In the genomic region with DNA sequence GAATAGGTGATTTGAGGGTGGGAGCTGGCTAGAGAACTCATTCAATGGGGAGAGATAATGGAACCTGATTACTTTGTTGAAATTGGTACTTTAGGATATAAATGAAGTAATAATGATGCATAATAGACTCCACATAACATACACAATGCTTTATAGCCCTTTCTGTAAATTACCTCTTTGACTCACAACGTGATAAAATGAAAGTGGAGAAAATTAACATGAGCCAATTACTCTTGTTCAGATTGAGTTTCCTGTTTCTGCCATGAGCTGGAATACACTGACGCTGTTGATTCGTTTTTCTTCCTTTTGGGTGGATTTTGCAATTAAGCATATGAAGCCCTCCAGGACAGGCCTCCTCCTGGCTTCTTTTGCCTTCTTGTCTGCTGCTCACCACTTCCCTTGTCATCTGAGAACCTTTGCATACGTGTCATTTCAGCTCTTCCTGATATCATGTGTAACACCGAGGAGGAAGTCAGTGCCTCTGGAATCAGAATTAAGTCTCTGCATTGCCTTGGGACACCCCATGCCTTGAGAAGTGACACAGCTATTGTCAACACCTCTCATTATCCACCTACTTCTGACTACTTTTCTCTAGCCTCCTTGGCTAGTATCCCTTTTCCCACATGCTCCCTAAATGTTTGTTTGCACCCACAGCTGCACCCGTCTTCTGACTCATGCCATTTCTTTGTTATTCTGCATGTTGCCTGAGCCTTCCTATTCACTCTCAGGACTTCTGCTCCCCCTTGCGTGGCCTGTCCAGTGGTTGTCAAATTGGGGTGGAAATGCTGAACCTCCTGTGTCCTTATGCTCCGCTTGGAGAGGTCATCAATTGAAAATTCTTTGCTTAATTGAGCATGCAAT, we compare ENCODE assay signal across 8 cellular contexts.
A peak's percentile ranks its signal among the peaks of the same experiment; 100 is the strongest.
DNase-seq lines count a peak whose midpoint lies in the region; ATAC-seq and TF ChIP-seq lines count a peak whose summit lies in the region.

No MANE protein-coding gene starts in this region.

- H3K9ac ChIP-seq in parathyroid adenoma, result no peak overlapping the region

- no peak overlapping the region for H3K27ac ChIP-seq in parathyroid adenoma
- H3K27ac ChIP-seq in CD4-positive, alpha-beta T cell (ENCODE audit: low read depth, low read length), result no peak overlapping the region

- no peaks in the 10 kb centered on the region for H3K36me3 ChIP-seq in parathyroid adenoma (ENCODE audit: control insufficient read depth, insufficient read depth, low read length)

- DNase-seq in NCI-H69 (lab: John Stamatoyannopoulos, UW) (peak; percentile 43), endothelial cell (ENCODE audit: low spot score) (no peak), dedifferentiated amniotic fluid mesenchymal stem cell (ENCODE audit: extremely low spot score) (no peak)
- no peak for DNase-seq in stimulated activated CD4-positive, alpha-beta T cell treated with anti-CD3 and anti-CD28 coated beads, Interleukin-4, amount 100 ng/mL, for 4 hours
- no peak for DNase-seq in effector memory CD8-positive, alpha-beta T cell
- no peak for DNase-seq in CD4-positive, alpha-beta T cell

- intact Hi-C loops in CD4-positive, alpha-beta T cell (cut with DNase I, micrococcal nuclease), result no loop called here

- no peak for TF ChIP-seq CTCF in endothelial cell (IDR thresholded peaks at IDR 0.05; ENCODE audit: unreplicated experiment)
- no peak for TF ChIP-seq CTCF in parathyroid adenoma (IDR thresholded peaks at IDR 0.05)
- no peak for TF ChIP-seq CTCF in CD4-positive, alpha-beta T cell (IDR thresholded peaks at IDR 0.05)

- H3K27me3 Mint-ChIP-seq in endothelial cell (ENCODE audit: unreplicated experiment), result no peaks in the 10 kb centered on the region
- peaks cover 15 to 20% of the 10 kb centered on the region in 2 donors for H3K27me3 Mint-ChIP-seq in effector memory CD8-positive, alpha-beta T cell
- peaks cover 7% of the 10 kb centered on the region for H3K27me3 Mint-ChIP-seq in CD4-positive, alpha-beta T cell

- no peaks in the 10 kb centered on the region for H3K9me3 ChIP-seq in parathyroid adenoma (ENCODE audit: control insufficient read depth, low read length)
- no peaks in the 10 kb centered on the region for H3K9me3 ChIP-seq in CD4-positive, alpha-beta T cell (ENCODE audit: control insufficient read depth, low read length)

- H3K4me3 Mint-ChIP-seq in endothelial cell (ENCODE audit: unreplicated experiment), result peak overlapping the region; percentile 48
- no peak overlapping the region for H3K4me3 Mint-ChIP-seq in effector memory CD8-positive, alpha-beta T cell
- no peak overlapping the region for H3K4me3 Mint-ChIP-seq in CD4-positive, alpha-beta T cell

- CTCF ChIA-PET in CD4-positive, alpha-beta T cell (lab: Charles Lee), result no interaction called here

- H3K27me3 ChIP-seq in parathyroid adenoma (ENCODE audit: control insufficient read depth, insufficient read depth, low read length), result no peaks in the 10 kb centered on the region
- no peaks in the 10 kb centered on the region for H3K27me3 ChIP-seq in CD4-positive, alpha-beta T cell (ENCODE audit: control insufficient read depth, insufficient read depth, low read length)

- peak overlapping the region; percentile 65 for H3K27ac Mint-ChIP-seq in endothelial cell (ENCODE audit: unreplicated experiment)
- H3K27ac Mint-ChIP-seq in effector memory CD8-positive, alpha-beta T cell, result no peak overlapping the region
- no peak overlapping the region for H3K27ac Mint-ChIP-seq in CD4-positive, alpha-beta T cell

- no peaks in the 10 kb centered on the region for H3K36me3 Mint-ChIP-seq in endothelial cell (ENCODE audit: low read depth, unreplicated experiment)
- H3K36me3 Mint-ChIP-seq in effector memory CD8-positive, alpha-beta T cell (ENCODE audit: insufficient read depth), result no peaks in the 10 kb centered on the region
- no peaks in the 10 kb centered on the region for H3K36me3 Mint-ChIP-seq in CD4-positive, alpha-beta T cell (ENCODE audit: low read depth)

- peak overlapping the region; percentile 22 for H2AFZ ChIP-seq in parathyroid adenoma

- H3K4me1 ChIP-seq in parathyroid adenoma, result peaks cover 30% of the 10 kb centered on the region

- H3K79me2 ChIP-seq in parathyroid adenoma, result peaks cover 14% of the 10 kb centered on the region

- POLR2A ChIA-PET in CD4-positive, alpha-beta T cell (lab: Charles Lee), result no interaction called here

- peaks cover 27% of the 10 kb centered on the region for H3K4me1 Mint-ChIP-seq in endothelial cell (ENCODE audit: unreplicated experiment)
- peaks cover 2 to 5% of the 10 kb centered on the region in 2 donors for H3K4me1 Mint-ChIP-seq in effector memory CD8-positive, alpha-beta T cell (ENCODE audit: low read depth in 2 of 2)
- no peaks in the 10 kb centered on the region for H3K4me1 Mint-ChIP-seq in CD4-positive, alpha-beta T cell (ENCODE audit: low read depth)

- H3K4me2 ChIP-seq in parathyroid adenoma (ENCODE audit: low read length), result no peak overlapping the region

- ATAC-seq in GM21825 (IDR thresholded peaks at IDR 0.05; ENCODE audit: unreplicated experiment), result peak; percentile 32
- no peak for ATAC-seq in effector memory CD8-positive, alpha-beta T cell (replicated peaks)
- no peak for ATAC-seq in CD4-positive, alpha-beta T cell (ENCODE audit: poor library complexity)

- H3K9me3 Mint-ChIP-seq in endothelial cell (ENCODE audit: unreplicated experiment), result no peaks in the 10 kb centered on the region
- H3K9me3 Mint-ChIP-seq in effector memory CD8-positive, alpha-beta T cell, result no peaks in the 10 kb centered on the region
- no peaks in the 10 kb centered on the region for H3K9me3 Mint-ChIP-seq in CD4-positive, alpha-beta T cell

- H3K4me3 ChIP-seq in parathyroid adenoma (ENCODE audit: low read depth, low read length), result no peak overlapping the region
